22 cellular contexts compared by ENCODE assay signal in genomic region chrX:18871161-18871880, GRCh38.
DNase-seq lines count a peak whose midpoint lies in the region; ATAC-seq and TF ChIP-seq lines count a peak whose summit lies in the region.
"Had no signal": no experiment of that assay in that cellular context is flagged by ENCODE, and none has a peak within 500 bp of the region (broad histone marks: within the 10 kb centered on the region; RNA-seq: fewer than 3 reads in every experiment).

No MANE protein-coding gene starts in this region.

- H3K36me3 Mint-ChIP-seq in osteocyte (ENCODE audit: unreplicated experiment) (no peaks in the 10 kb centered on the region), MCF 10A (ENCODE audit: insufficient read depth, unreplicated experiment) (no peaks in the 10 kb centered on the region)
- H3K36me3 Mint-ChIP-seq: activated naive CD4-positive, alpha-beta T cell treated with anti-CD3 and anti-CD28 coated beads, Interleukin-2, amount 10 ng/mL, durations not matched to agents 7 days and 5 days; natural killer cell treated with Interleukin-12 subunit alpha and Interleukin-12 subunit beta and Interleukin-15 and Interleukin-18, amount 100 ng/mL, for 72 hours had no signal

- intact Hi-C loops in Right ventricle myocardium superior (cut with DNase I): no loop called here
- intact Hi-C loops in MCF 10A (cut with micrococcal nuclease): loop anchor here (5.0 kb wide), 1 partner anchor 169 kb away; no protein-coding TSS in a partner anchor

- H3K27me3 Mint-ChIP-seq in osteocyte (ENCODE audit: unreplicated experiment) (no peaks in the 10 kb centered on the region), MCF 10A (ENCODE audit: insufficient read depth, unreplicated experiment) (no peaks in the 10 kb centered on the region)

- H3K4me3 Mint-ChIP-seq in osteocyte (ENCODE audit: unreplicated experiment) (no peak overlapping the region), MCF 10A (ENCODE audit: unreplicated experiment) (no peak overlapping the region)
- H3K4me3 Mint-ChIP-seq: activated naive CD4-positive, alpha-beta T cell treated with anti-CD3 and anti-CD28 coated beads, Interleukin-2, amount 10 ng/mL, durations not matched to agents 7 days and 5 days; activated T-cell treated with anti-CD3 and anti-CD28 coated beads, Interleukin-2, amount 50 U/mL, for 24 hours; natural killer cell treated with Interleukin-12 subunit alpha and Interleukin-12 subunit beta and Interleukin-15 and Interleukin-18, amount 100 ng/mL, for 72 hours had no signal

- H3K27ac Mint-ChIP-seq in osteocyte (ENCODE audit: unreplicated experiment) (peak overlapping the region; percentile 32), MCF 10A (ENCODE audit: low read depth, unreplicated experiment) (no peak overlapping the region)
- H3K27ac Mint-ChIP-seq: activated naive CD4-positive, alpha-beta T cell treated with anti-CD3 and anti-CD28 coated beads, Interleukin-2, amount 10 ng/mL, durations not matched to agents 7 days and 5 days; activated T-cell treated with anti-CD3 and anti-CD28 coated beads, Interleukin-2, amount 50 U/mL, for 24 hours; natural killer cell treated with Interleukin-12 subunit alpha and Interleukin-12 subunit beta and Interleukin-15 and Interleukin-18, amount 100 ng/mL, for 72 hours had no signal

- CTCF ChIA-PET in MCF 10A (lab: Yijun Ruan, JAX): interaction anchor here (0.5 to 1.7 kb wide), 4 partner anchors 16 to 41 kb away, joined by 3 to 8 read pairs (median 4); no protein-coding TSS in a partner anchor

- POLR2A ChIA-PET in MCF 10A (lab: Yijun Ruan, JAX): no interaction called here

- peaks cover 4% of the 10 kb centered on the region; the same call in 1 of the 2 replicates for H3K4me1 ChIP-seq in BE2C

- H3K36me3 ChIP-seq in BE2C: peaks cover 11% of the 10 kb centered on the region
- H3K36me3 ChIP-seq in brain microvascular endothelial cell (replicated peaks): no peaks in the 10 kb centered on the region

- ATAC-seq in Right ventricle myocardium superior (ENCODE audit: poor library complexity): peak; percentile 40
- ATAC-seq: activated CD4-positive, CD25-positive, alpha-beta regulatory T cell treated with anti-CD3 and anti-CD28 coated beads, Interleukin-2, amount 50 U/mL, for 24 hours; left colon; natural killer cell treated with Interleukin-12 subunit alpha and Interleukin-12 subunit beta and Interleukin-15 and Interleukin-18, amount 100 ng/mL, for 72 hours had no signal

- DNase-seq in BE2C (peak; percentile 65), brain microvascular endothelial cell (peak; percentile 22), Right ventricle myocardium superior (no peak), osteocyte (ENCODE audit: extremely low spot score, unreplicated experiment) (no peak), AG08395 (ENCODE audit: low spot score) (no peak), MCF 10A (ENCODE audit: unreplicated experiment) (no peak), NCI-H1048 (lab: John Stamatoyannopoulos, UW) (no peak), substantia nigra (lab: John Stamatoyannopoulos, UW) (no peak)
- DNase-seq: 8988T; activated CD8-positive, alpha-beta memory T cell treated with anti-CD3 and anti-CD28 coated beads for 24 hours; activated naive CD4-positive, alpha-beta T cell treated with anti-CD3 and anti-CD28 coated beads, Interleukin-2, amount 10 ng/mL, durations not matched to agents 7 days and 5 days; activated T-cell treated with anti-CD3 and anti-CD28 coated beads, Interleukin-2, amount 50 U/mL, for 24 hours; amygdala; DMS79 treated with DMSO at 0.1 percent for 48 hours; effector CD8-positive, alpha-beta T cell; left colon; NCI-H187 treated with DMSO at 0.1 percent for 48 hours; NCI-H526 treated with DMSO at 0.1 percent for 48 hours; SW 1271 had no signal

- no peak overlapping the region for H3K27ac ChIP-seq in brain microvascular endothelial cell
- H3K27ac ChIP-seq in substantia nigra (ENCODE audit: low read depth, low read length, poor library complexity, severe bottlenecking): no peak overlapping the region
- H3K27ac ChIP-seq: RWPE1 had no signal

- H3K27me3 ChIP-seq in BE2C: no peaks in the 10 kb centered on the region
- H3K27me3 ChIP-seq in brain microvascular endothelial cell (replicated peaks): no peaks in the 10 kb centered on the region

- TF ChIP-seq CTCF in BE2C (IDR thresholded peaks at IDR 0.05; ENCODE audit: low read depth, low read length) (no peak), brain microvascular endothelial cell (IDR thresholded peaks at IDR 0.05; ENCODE audit: low read depth, low read length, missing control alignments) (no peak), osteocyte (IDR thresholded peaks at IDR 0.05) (no peak), MCF 10A (IDR thresholded peaks at IDR 0.05; ENCODE audit: unreplicated experiment) (no peak)

- BruUV-seq in MCF 10A (replicated peaks; lab: Mats Ljungman, UMichigan): no TSS peak

- H3K4me1 Mint-ChIP-seq in osteocyte (ENCODE audit: unreplicated experiment): peaks cover 20% of the 10 kb centered on the region
- peaks cover 5% of the 10 kb centered on the region for H3K4me1 Mint-ChIP-seq in MCF 10A (ENCODE audit: insufficient read depth, unreplicated experiment)
- H3K4me1 Mint-ChIP-seq: activated naive CD4-positive, alpha-beta T cell treated with anti-CD3 and anti-CD28 coated beads, Interleukin-2, amount 10 ng/mL, durations not matched to agents 7 days and 5 days had no signal

- H3K9me3 Mint-ChIP-seq in osteocyte (ENCODE audit: unreplicated experiment) (peaks cover 12% of the 10 kb centered on the region), MCF 10A (ENCODE audit: unreplicated experiment) (no peaks in the 10 kb centered on the region)
- H3K9me3 Mint-ChIP-seq: activated naive CD4-positive, alpha-beta T cell treated with anti-CD3 and anti-CD28 coated beads, Interleukin-2, amount 10 ng/mL, durations not matched to agents 7 days and 5 days; activated T-cell treated with anti-CD3 and anti-CD28 coated beads, Interleukin-2, amount 50 U/mL, for 24 hours; natural killer cell treated with Interleukin-12 subunit alpha and Interleukin-12 subunit beta and Interleukin-15 and Interleukin-18, amount 100 ng/mL, for 72 hours had no signal

- in situ Hi-C loops in brain microvascular endothelial cell (cut with HindIII; ENCODE audit: low pct_ligation_motif_present, low sequenced_read_pairs): no loop called here

- H3K9me3 ChIP-seq in BE2C: no peaks in the 10 kb centered on the region

- H3K4me3 ChIP-seq in BE2C (ENCODE audit: low read depth, low read length) (peak overlapping the region; percentile 90), brain microvascular endothelial cell (ENCODE audit: low read depth, low read length) (no peak overlapping the region)

Comparison
In these comparisons a context has a peak if more than half of its experiments do, and no peak if none do; other contexts are left out.
1. DNase-seq: peak in BE2C (single experiment) and brain microvascular endothelial cell (single experiment); none in Right ventricle myocardium superior (single experiment), osteocyte (single experiment), AG08395 (single experiment), MCF 10A (single experiment), NCI-H1048 (single experiment) and substantia nigra (0 of 49).